In the genomic region with DNA sequence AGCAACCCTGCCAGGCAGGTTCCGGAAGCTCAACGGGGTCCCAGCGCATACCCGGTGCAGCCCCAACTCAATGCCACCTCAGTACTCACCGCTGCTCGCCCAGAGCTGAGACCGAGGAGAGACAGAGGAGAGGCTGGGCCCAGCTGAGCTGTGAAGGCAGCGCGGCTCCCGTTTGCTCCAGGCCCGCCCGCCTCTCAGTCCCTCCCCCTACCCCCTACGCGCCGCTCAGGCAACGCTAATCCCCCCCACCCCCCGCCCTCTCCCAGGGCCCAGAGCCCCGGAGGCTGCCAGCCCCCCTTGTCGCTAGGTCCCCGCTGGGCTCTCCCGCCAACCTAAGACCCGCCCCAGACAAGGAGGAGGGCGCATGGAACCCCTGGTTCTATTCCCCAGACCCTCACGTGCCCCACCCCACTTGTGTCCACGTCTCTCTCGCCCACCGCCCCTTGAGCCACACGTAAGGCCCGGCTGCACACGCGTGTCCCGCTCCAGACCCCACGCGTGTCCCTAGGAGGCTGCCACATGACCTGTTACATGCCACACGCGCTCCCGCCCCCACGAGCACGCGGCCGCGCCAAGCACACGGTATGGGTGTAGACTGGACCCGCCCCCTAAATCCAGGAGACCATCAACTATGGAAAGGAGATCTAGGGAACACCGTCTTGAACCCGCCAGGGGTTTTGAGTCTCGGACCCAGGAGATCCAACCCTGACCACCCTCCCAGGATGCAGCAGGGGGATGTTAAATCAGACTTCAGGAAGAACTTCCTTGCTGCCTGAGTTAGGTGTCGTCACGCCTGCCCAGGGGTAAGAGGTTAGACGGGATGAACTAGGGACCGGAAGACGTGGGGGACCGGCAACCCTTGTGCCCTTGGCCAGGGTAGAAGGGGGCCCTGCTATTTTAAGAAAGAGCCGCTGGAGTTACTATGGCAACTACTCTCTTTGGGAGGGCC, we compare ENCODE assay signal across 8 cellular contexts. TPM values are rescaled to one million over a fixed set of nuclear protein-coding genes. Genes with fewer than 3 reads are reported as not detected.
DNase-seq lines count a peak whose midpoint lies in the region; ATAC-seq and TF ChIP-seq lines count a peak whose summit lies in the region.

A gene (minus strand): TSS at position 174 of the 949 bp plus-strand sequence. CDS start 1,747 bp downstream, outside the sequence.

- no peak for TF ChIP-seq CTCF in thoracic aorta (IDR thresholded peaks at IDR 0.05)

- H3K27me3 ChIP-seq in thoracic aorta (replicated peaks; ENCODE audit: insufficient read depth), result no peaks in the 10 kb centered on the region

- H3K9me3 Mint-ChIP-seq in activated naive CD4-positive, alpha-beta T cell treated with anti-CD3 and anti-CD28 coated beads, Interleukin-2, amount 50 U/mL, for 72 hours, result no peaks in the 10 kb centered on the region

- peaks cover 21 to 33% of the 10 kb centered on the region in 2 donors for H3K4me1 ChIP-seq in thoracic aorta (ENCODE audit: control insufficient read depth in 1 of 2, low read depth in 2 of 2)

- H3K27ac ChIP-seq in thoracic aorta, result no peak within 1 kb of the TSS

- H3K36me3 Mint-ChIP-seq in activated naive CD4-positive, alpha-beta T cell treated with anti-CD3 and anti-CD28 coated beads, Interleukin-2, amount 50 U/mL, for 72 hours, result no peaks in the 10 kb centered on the region

- H3K9me3 ChIP-seq in thoracic aorta, result no peaks in the 10 kb centered on the region

- H3K4me3 ChIP-seq in thoracic aorta, result peak within 1 kb of the TSS; percentile 99

- H3K27ac Mint-ChIP-seq in activated naive CD4-positive, alpha-beta T cell treated with anti-CD3 and anti-CD28 coated beads, Interleukin-2, amount 50 U/mL, for 72 hours, result peak within 1 kb of the TSS; percentile 73 to 89

- no peak for ATAC-seq in activated naive CD4-positive, alpha-beta T cell treated with anti-CD3 and anti-CD28 coated beads, Interleukin-2, amount 50 U/mL, for 72 hours
- ATAC-seq in thoracic aorta (ENCODE audit: insufficient number of reproducible peaks, low FRiP score, low read depth) (no peak), HG03520 (IDR thresholded peaks at IDR 0.05; ENCODE audit: unreplicated experiment) (no peak)

- DNase-seq in DMS53 treated with DMSO at 0.1 percent for 48 hours (lab: John Stamatoyannopoulos, UW; ENCODE audit: unreplicated experiment), result peak; percentile 63
- DNase-seq in NCI-H146 treated with DMSO at 0.1 percent for 48 hours (lab: John Stamatoyannopoulos, UW; ENCODE audit: unreplicated experiment), result peak; percentile 81
- no peak for DNase-seq in activated naive CD4-positive, alpha-beta T cell treated with anti-CD3 and anti-CD28 coated beads, Interleukin-2, amount 50 U/mL, for 72 hours (ENCODE audit: low spot score in 2 of 2)
- peak; percentile 9 for DNase-seq in inferior parietal cortex (ENCODE audit: extremely low spot score)
- no peak for DNase-seq in thoracic aorta (ENCODE audit: low spot score)
- DNase-seq in medulla oblongata (ENCODE audit: extremely low spot score), result no peak
- DNase-seq in dermis blood vessel endothelial cell, result no peak

- peaks cover 6% of the 10 kb centered on the region for H3K36me3 ChIP-seq in thoracic aorta

RNA-seq across cellular contexts. Expression of the gene that starts here (rescaled TPM):
- total RNA-seq in activated naive CD4-positive, alpha-beta T cell treated with anti-CD3 and anti-CD28 coated beads, Interleukin-2, amount 50 U/mL, for 72 hours, result 10 to 100 TPM in 1 of 2 donors, 1 to 10 TPM in 1; 8.7 to 13.3 TPM
- total RNA-seq in thoracic aorta, result under 1 TPM in 1 of 2 donors, not detected in 1; 0.21 TPM
- 0.23 and 0.34 TPM in 2 replicates for total RNA-seq in dermis blood vessel endothelial cell

Comparison
In these comparisons a context has a peak if more than half of its experiments do, and no peak if none do; other contexts are left out.
1. DNase-seq: peak in DMS53 treated with DMSO at 0.1 percent for 48 hours (single experiment), NCI-H146 treated with DMSO at 0.1 percent for 48 hours (single experiment) and inferior parietal cortex (single experiment); none in activated naive CD4-positive, alpha-beta T cell treated with anti-CD3 and anti-CD28 coated beads, Interleukin-2, amount 50 U/mL, for 72 hours (0 of 2), thoracic aorta (single experiment), medulla oblongata (single experiment) and dermis blood vessel endothelial cell (single experiment).